Comparison of ENCODE assay signal across 1 cellular context in the genomic region with DNA sequence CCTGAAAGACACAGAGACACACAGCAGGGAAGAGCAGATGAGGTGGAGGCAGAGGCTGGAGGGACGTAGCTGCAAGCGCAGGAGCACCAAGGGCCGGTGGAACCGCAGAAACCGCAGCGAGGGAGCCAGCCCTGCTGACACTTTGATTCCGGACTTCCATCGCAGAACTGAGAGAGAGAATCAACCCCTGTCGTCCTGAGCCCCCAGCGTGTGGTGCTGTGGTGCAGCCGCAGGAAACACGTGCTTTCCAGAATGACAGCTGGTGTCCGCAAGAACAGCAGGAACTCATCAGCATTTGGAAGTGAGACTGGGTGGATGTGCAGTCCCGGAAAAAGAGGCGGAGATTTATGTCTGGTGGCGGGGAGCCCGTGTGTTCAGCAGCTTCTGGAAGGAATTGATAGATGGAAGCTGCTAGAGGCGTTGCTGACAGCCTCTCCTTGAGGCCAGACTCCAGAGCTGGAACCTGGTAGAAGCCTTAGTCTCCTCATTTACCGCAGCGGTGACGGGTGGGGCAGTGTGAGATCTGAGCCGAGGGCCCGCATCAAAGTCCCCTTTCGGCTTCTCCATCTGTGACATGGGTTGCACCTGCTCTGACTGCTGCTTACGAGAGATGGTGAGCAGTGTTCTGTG.
TF ChIP-seq lines count a peak whose summit lies in the region.

No MANE protein-coding gene starts in this region.

TF ChIP-seq in HepG2, 621 proteins besides CTCF, POLR2A, EP300 and RAD21 (continued from another document and continues in another):
- TF ChIP-seq, protein P1, sequence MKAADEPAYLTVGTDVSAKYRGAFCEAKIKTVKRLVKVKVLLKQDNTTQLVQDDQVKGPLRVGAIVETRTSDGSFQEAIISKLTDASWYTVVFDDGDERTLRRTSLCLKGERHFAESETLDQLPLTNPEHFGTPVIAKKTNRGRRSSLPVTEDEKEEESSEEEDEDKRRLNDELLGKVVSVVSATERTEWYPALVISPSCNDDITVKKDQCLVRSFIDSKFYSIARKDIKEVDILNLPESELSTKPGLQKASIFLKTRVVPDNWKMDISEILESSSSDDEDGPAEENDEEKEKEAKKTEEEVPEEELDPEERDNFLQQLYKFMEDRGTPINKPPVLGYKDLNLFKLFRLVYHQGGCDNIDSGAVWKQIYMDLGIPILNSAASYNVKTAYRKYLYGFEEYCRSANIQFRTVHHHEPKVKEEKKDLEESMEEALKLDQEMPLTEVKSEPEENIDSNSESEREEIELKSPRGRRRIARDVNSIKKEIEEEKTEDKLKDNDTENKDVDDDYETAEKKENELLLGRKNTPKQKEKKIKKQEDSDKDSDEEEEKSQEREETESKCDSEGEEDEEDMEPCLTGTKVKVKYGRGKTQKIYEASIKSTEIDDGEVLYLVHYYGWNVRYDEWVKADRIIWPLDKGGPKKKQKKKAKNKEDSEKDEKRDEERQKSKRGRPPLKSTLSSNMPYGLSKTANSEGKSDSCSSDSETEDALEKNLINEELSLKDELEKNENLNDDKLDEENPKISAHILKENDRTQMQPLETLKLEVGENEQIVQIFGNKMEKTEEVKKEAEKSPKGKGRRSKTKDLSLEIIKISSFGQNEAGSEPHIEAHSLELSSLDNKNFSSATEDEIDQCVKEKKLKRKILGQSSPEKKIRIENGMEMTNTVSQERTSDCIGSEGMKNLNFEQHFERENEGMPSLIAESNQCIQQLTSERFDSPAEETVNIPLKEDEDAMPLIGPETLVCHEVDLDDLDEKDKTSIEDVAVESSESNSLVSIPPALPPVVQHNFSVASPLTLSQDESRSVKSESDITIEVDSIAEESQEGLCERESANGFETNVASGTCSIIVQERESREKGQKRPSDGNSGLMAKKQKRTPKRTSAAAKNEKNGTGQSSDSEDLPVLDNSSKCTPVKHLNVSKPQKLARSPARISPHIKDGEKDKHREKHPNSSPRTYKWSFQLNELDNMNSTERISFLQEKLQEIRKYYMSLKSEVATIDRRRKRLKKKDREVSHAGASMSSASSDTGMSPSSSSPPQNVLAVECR (CRISPR knock-in tag; IDR thresholded peaks at IDR 0.05; ENCODE audit: borderline replicate concordance), result peak; percentile 86
- TF ChIP-seq, protein P2, sequence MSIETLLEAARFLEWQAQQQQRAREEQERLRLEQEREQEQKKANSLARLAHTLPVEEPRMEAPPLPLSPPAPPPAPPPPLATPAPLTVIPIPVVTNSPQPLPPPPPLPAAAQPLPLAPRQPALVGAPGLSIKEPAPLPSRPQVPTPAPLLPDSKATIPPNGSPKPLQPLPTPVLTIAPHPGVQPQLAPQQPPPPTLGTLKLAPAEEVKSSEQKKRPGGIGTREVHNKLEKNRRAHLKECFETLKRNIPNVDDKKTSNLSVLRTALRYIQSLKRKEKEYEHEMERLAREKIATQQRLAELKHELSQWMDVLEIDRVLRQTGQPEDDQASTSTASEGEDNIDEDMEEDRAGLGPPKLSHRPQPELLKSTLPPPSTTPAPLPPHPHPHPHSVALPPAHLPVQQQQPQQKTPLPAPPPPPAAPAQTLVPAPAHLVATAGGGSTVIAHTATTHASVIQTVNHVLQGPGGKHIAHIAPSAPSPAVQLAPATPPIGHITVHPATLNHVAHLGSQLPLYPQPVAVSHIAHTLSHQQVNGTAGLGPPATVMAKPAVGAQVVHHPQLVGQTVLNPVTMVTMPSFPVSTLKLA (IDR thresholded peaks at IDR 0.05), result peak; percentile 83
- TF ChIP-seq, protein P3, sequence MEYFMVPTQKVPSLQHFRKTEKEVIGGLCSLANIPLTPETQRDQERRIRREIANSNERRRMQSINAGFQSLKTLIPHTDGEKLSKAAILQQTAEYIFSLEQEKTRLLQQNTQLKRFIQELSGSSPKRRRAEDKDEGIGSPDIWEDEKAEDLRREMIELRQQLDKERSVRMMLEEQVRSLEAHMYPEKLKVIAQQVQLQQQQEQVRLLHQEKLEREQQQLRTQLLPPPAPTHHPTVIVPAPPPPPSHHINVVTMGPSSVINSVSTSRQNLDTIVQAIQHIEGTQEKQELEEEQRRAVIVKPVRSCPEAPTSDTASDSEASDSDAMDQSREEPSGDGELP (IDR thresholded peaks at IDR 0.05; ENCODE audit: borderline replicate concordance, low read depth), result peak; percentile 61; the same call in 1 of the 2 replicates
- TF ChIP-seq, protein P4, sequence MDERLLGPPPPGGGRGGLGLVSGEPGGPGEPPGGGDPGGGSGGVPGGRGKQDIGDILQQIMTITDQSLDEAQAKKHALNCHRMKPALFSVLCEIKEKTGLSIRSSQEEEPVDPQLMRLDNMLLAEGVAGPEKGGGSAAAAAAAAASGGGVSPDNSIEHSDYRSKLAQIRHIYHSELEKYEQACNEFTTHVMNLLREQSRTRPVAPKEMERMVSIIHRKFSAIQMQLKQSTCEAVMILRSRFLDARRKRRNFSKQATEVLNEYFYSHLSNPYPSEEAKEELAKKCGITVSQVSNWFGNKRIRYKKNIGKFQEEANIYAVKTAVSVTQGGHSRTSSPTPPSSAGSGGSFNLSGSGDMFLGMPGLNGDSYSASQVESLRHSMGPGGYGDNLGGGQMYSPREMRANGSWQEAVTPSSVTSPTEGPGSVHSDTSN (CRISPR knock-in tag; IDR thresholded peaks at IDR 0.05), result no peak
- TF ChIP-seq, protein P5, sequence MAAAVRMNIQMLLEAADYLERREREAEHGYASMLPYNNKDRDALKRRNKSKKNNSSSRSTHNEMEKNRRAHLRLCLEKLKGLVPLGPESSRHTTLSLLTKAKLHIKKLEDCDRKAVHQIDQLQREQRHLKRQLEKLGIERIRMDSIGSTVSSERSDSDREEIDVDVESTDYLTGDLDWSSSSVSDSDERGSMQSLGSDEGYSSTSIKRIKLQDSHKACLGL (CRISPR knock-in tag; IDR thresholded peaks at IDR 0.05), result peak; percentile 95; the same call in 1 of the 2 replicates
- TF ChIP-seq, protein P6, sequence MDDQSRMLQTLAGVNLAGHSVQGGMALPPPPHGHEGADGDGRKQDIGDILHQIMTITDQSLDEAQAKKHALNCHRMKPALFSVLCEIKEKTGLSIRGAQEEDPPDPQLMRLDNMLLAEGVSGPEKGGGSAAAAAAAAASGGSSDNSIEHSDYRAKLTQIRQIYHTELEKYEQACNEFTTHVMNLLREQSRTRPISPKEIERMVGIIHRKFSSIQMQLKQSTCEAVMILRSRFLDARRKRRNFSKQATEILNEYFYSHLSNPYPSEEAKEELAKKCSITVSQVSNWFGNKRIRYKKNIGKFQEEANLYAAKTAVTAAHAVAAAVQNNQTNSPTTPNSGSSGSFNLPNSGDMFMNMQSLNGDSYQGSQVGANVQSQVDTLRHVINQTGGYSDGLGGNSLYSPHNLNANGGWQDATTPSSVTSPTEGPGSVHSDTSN (CRISPR knock-in tag; IDR thresholded peaks at IDR 0.05; ENCODE audit: borderline replicate concordance), result no peak
- 0 out of 2 replicates have a peak, but pooled peaks have one; percentile 35 for TF ChIP-seq FOXK2 (IDR thresholded peaks at IDR 0.05)
- TF ChIP-seq, protein P7, sequence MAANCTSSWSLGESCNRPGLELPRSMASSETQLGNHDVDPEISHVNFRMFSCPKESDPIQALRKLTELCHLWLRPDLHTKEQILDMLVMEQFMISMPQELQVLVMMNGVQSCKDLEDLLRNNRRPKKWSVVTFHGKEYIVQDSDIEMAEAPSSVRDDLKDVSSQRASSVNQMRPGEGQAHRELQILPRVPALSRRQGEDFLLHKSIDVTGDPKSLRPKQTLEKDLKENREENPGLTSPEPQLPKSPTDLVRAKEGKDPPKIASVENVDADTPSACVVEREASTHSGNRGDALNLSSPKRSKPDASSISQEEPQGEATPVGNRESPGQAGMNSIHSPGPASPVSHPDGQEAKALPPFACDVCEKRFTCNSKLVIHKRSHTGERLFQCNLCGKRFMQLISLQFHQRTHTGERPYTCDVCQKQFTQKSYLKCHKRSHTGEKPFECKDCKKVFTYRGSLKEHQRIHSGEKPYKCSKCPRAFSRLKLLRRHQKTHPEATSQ (CRISPR knock-in tag; IDR thresholded peaks at IDR 0.05; ENCODE audit: borderline replicate concordance), result no peak
- no peak for TF ChIP-seq ZFP36L1 (CRISPR knock-in tag; IDR thresholded peaks at IDR 0.05)
- no peak for TF ChIP-seq RXRB (CRISPR knock-in tag; IDR thresholded peaks at IDR 0.05; ENCODE audit: borderline replicate concordance)
- TF ChIP-seq ZNF563 (CRISPR knock-in tag; IDR thresholded peaks at IDR 0.05), result 0 out of 2 replicates have a peak, but pooled peaks have one; percentile 25
- TF ChIP-seq ZNF10 (CRISPR knock-in tag; IDR thresholded peaks at IDR 0.05; ENCODE audit: borderline replicate concordance, low read depth), result no peak
- no peak for TF ChIP-seq ARNT (IDR thresholded peaks at IDR 0.05)
- no peak for TF ChIP-seq ISL2 (CRISPR knock-in tag; IDR thresholded peaks at IDR 0.05)
- TF ChIP-seq SMC3 (IDR thresholded peaks at IDR 0.05; ENCODE audit: low read length), result peak; percentile 13; the same call in 1 of the 2 replicates
- TF ChIP-seq, protein P8, sequence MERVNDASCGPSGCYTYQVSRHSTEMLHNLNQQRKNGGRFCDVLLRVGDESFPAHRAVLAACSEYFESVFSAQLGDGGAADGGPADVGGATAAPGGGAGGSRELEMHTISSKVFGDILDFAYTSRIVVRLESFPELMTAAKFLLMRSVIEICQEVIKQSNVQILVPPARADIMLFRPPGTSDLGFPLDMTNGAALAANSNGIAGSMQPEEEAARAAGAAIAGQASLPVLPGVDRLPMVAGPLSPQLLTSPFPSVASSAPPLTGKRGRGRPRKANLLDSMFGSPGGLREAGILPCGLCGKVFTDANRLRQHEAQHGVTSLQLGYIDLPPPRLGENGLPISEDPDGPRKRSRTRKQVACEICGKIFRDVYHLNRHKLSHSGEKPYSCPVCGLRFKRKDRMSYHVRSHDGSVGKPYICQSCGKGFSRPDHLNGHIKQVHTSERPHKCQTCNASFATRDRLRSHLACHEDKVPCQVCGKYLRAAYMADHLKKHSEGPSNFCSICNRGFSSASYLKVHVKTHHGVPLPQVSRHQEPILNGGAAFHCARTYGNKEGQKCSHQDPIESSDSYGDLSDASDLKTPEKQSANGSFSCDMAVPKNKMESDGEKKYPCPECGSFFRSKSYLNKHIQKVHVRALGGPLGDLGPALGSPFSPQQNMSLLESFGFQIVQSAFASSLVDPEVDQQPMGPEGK (CRISPR knock-in tag; IDR thresholded peaks at IDR 0.05), result peak; percentile 37; the same call in 1 of the 2 replicates
- TF ChIP-seq JUND (CRISPR knock-in tag; IDR thresholded peaks at IDR 0.05), result no peak
- TF ChIP-seq MXD4 (CRISPR knock-in tag; IDR thresholded peaks at IDR 0.05), result peak; percentile 99
- 0 out of 2 replicates have a peak, but pooled peaks have one; percentile 43 for TF ChIP-seq ZNF605 (CRISPR knock-in tag; IDR thresholded peaks at IDR 0.05)
- TF ChIP-seq, protein P9, sequence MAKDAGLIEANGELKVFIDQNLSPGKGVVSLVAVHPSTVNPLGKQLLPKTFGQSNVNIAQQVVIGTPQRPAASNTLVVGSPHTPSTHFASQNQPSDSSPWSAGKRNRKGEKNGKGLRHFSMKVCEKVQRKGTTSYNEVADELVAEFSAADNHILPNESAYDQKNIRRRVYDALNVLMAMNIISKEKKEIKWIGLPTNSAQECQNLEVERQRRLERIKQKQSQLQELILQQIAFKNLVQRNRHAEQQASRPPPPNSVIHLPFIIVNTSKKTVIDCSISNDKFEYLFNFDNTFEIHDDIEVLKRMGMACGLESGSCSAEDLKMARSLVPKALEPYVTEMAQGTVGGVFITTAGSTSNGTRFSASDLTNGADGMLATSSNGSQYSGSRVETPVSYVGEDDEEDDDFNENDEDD (CRISPR knock-in tag; IDR thresholded peaks at IDR 0.05; ENCODE audit: borderline replicate concordance), result peak; percentile 55; the same call in 1 of the 2 replicates
- peak; percentile 99 for TF ChIP-seq TGIF2 (CRISPR knock-in tag; IDR thresholded peaks at IDR 0.05)
- no peak for TF ChIP-seq ZNF30 (CRISPR knock-in tag; IDR thresholded peaks at IDR 0.05)
- TF ChIP-seq BHLHE40 (IDR thresholded peaks at IDR 0.05; ENCODE audit: low read length), result peak; percentile 59; the same call in 1 of the 2 replicates
- TF ChIP-seq ZNF460 (CRISPR knock-in tag; IDR thresholded peaks at IDR 0.05; ENCODE audit: borderline replicate concordance), result no peak
- no peak for TF ChIP-seq MED13 (CRISPR knock-in tag; IDR thresholded peaks at IDR 0.05)
- TF ChIP-seq CENPX (CRISPR knock-in tag; IDR thresholded peaks at IDR 0.05), result no peak
- TF ChIP-seq, protein P10, sequence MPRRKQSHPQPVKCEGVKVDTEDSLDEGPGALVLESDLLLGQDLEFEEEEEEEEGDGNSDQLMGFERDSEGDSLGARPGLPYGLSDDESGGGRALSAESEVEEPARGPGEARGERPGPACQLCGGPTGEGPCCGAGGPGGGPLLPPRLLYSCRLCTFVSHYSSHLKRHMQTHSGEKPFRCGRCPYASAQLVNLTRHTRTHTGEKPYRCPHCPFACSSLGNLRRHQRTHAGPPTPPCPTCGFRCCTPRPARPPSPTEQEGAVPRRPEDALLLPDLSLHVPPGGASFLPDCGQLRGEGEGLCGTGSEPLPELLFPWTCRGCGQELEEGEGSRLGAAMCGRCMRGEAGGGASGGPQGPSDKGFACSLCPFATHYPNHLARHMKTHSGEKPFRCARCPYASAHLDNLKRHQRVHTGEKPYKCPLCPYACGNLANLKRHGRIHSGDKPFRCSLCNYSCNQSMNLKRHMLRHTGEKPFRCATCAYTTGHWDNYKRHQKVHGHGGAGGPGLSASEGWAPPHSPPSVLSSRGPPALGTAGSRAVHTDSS (CRISPR knock-in tag; conservative IDR thresholded peaks at IDR 0.05), result no peak
- TF ChIP-seq ZNF724P (CRISPR knock-in tag; IDR thresholded peaks at IDR 0.05; ENCODE audit: borderline replicate concordance), result no peak
- TF ChIP-seq, protein P11, sequence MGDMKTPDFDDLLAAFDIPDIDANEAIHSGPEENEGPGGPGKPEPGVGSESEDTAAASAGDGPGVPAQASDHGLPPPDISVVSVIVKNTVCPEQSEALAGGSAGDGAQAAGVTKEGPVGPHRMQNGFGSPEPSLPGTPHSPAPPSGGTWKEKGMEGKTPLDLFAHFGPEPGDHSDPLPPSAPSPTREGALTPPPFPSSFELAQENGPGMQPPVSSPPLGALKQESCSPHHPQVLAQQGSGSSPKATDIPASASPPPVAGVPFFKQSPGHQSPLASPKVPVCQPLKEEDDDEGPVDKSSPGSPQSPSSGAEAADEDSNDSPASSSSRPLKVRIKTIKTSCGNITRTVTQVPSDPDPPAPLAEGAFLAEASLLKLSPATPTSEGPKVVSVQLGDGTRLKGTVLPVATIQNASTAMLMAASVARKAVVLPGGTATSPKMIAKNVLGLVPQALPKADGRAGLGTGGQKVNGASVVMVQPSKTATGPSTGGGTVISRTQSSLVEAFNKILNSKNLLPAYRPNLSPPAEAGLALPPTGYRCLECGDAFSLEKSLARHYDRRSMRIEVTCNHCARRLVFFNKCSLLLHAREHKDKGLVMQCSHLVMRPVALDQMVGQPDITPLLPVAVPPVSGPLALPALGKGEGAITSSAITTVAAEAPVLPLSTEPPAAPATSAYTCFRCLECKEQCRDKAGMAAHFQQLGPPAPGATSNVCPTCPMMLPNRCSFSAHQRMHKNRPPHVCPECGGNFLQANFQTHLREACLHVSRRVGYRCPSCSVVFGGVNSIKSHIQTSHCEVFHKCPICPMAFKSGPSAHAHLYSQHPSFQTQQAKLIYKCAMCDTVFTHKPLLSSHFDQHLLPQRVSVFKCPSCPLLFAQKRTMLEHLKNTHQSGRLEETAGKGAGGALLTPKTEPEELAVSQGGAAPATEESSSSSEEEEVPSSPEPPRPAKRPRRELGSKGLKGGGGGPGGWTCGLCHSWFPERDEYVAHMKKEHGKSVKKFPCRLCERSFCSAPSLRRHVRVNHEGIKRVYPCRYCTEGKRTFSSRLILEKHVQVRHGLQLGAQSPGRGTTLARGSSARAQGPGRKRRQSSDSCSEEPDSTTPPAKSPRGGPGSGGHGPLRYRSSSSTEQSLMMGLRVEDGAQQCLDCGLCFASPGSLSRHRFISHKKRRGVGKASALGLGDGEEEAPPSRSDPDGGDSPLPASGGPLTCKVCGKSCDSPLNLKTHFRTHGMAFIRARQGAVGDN (CRISPR knock-in tag; IDR thresholded peaks at IDR 0.05), result peak; percentile 74
- TF ChIP-seq AGO2 (optimal IDR thresholded peaks at IDR 0.05; ENCODE audit: low read depth, low read length), result no peak
- TF ChIP-seq SAP130 (CRISPR knock-in tag; IDR thresholded peaks at IDR 0.05; ENCODE audit: low read depth), result peak; percentile 99
- no peak for TF ChIP-seq ZKSCAN1 (IDR thresholded peaks at IDR 0.05; ENCODE audit: low read length)
- peak; percentile 39; the same call in 1 of the 2 replicates for TF ChIP-seq EZH2 (conservative IDR thresholded peaks at IDR 0.05; ENCODE audit: low read depth, low read length)
- peak; percentile 95 for TF ChIP-seq SIN3A (IDR thresholded peaks at IDR 0.05; ENCODE audit: borderline replicate concordance, low read depth, low read length)
